In the genomic region with DNA sequence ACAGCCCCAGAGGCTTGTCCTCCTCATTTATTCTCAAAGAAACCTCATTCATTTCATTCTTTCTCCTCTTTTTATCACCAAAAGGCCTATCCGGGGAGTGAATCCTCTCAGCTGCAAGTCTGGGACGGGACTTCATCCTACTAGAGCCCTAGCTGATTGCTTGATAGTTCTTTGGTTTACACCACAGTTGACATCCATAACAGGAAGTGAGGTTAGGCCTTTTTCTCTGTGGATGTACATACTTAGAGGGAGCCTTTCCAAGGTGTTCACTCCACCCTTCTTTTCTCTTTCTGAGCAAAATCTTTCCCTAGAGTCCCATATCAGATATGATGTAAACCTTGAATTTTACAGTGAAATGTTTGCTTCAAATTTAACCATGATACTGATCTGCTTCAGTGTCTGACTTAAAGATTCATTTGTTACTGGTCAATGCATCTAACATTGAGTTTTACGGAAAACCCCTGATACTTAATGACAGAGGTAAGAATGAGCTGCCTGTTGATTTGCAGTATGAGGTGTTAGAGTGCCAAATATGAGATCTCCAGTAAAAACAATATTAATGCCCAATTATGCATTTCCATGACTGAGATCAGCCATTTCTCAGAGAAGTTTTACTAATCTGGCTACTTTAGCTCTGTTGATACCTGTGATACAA, we compare ENCODE assay signal across 1 cellular context.
TF ChIP-seq lines count a peak whose summit lies in the region.

No MANE protein-coding gene starts in this region.

TF ChIP-seq in WTC11, 78 proteins besides CTCF, POLR2A, EP300 and RAD21:
- TF ChIP-seq CREB1 (CRISPR knock-in tag; IDR thresholded peaks at IDR 0.05) (no peak), ATF2 (CRISPR knock-in tag; IDR thresholded peaks at IDR 0.05; ENCODE audit: borderline replicate concordance, low read depth) (no peak), CREM (CRISPR knock-in tag; IDR thresholded peaks at IDR 0.05) (no peak), ZBTB43 (CRISPR knock-in tag; IDR thresholded peaks at IDR 0.05) (no peak), NFE2L1 (CRISPR knock-in tag; IDR thresholded peaks at IDR 0.05) (no peak), MAX (CRISPR knock-in tag; IDR thresholded peaks at IDR 0.05) (no peak), ZNF512 (CRISPR knock-in tag; IDR thresholded peaks at IDR 0.05; ENCODE audit: borderline replicate concordance) (no peak), ZSCAN18 (CRISPR knock-in tag; IDR thresholded peaks at IDR 0.05) (no peak), ZNF281 (CRISPR knock-in tag; IDR thresholded peaks at IDR 0.05) (no peak), ZNF219 (CRISPR knock-in tag; IDR thresholded peaks at IDR 0.05; ENCODE audit: borderline replicate concordance) (no peak), USF1 (CRISPR knock-in tag; IDR thresholded peaks at IDR 0.05) (no peak), OVOL2 (CRISPR knock-in tag; IDR thresholded peaks at IDR 0.05; ENCODE audit: borderline replicate concordance) (no peak)
- TF ChIP-seq, protein P1, sequence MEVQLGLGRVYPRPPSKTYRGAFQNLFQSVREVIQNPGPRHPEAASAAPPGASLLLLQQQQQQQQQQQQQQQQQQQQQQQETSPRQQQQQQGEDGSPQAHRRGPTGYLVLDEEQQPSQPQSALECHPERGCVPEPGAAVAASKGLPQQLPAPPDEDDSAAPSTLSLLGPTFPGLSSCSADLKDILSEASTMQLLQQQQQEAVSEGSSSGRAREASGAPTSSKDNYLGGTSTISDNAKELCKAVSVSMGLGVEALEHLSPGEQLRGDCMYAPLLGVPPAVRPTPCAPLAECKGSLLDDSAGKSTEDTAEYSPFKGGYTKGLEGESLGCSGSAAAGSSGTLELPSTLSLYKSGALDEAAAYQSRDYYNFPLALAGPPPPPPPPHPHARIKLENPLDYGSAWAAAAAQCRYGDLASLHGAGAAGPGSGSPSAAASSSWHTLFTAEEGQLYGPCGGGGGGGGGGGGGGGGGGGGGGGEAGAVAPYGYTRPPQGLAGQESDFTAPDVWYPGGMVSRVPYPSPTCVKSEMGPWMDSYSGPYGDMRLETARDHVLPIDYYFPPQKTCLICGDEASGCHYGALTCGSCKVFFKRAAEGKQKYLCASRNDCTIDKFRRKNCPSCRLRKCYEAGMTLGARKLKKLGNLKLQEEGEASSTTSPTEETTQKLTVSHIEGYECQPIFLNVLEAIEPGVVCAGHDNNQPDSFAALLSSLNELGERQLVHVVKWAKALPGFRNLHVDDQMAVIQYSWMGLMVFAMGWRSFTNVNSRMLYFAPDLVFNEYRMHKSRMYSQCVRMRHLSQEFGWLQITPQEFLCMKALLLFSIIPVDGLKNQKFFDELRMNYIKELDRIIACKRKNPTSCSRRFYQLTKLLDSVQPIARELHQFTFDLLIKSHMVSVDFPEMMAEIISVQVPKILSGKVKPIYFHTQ (CRISPR knock-in tag; IDR thresholded peaks at IDR 0.05) = no peak
